In the genomic region with DNA sequence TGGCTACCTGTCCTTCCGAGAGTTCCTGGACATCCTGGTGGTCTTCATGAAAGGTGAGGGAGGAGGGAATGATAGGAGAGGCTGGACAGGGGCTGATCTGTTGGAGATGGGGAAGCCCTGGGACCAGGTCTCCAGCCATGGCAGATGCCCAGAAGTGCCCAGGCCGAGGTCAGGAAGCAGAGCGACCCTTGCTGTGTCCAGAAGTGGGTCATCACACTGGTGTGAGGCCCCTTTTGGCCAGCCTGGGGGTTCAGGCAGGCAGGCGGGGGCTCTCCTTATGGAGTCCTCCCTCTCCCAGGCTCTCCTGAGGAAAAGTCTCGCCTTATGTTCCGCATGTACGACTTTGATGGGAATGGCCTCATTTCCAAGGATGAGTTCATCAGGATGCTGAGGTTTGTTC, we compare ENCODE assay signal across 32 cellular contexts. TPM values are rescaled to one million over a fixed set of nuclear protein-coding genes. Genes with fewer than 3 reads are reported as not detected.
"Had no signal": no experiment of that assay in that cellular context is flagged by ENCODE, and none has a peak within 500 bp of the region (broad histone marks: within the 10 kb centered on the region; RNA-seq: fewer than 3 reads in every experiment).

No MANE protein-coding gene starts in this region.

- H3K4me2 ChIP-seq: SK-N-SH had no signal

- H3K36me3 ChIP-seq: cardiac muscle cell, SJCRH30 had no signal

- H3K4me1 ChIP-seq: SJCRH30 had no signal

- H3K9me3 ChIP-seq: SJCRH30, SK-N-SH had no signal

- DNase-seq: activated CD4-positive, alpha-beta T cell treated with anti-CD3 and anti-CD28 coated beads for 48 hours; activated CD4-positive, alpha-beta T cell treated with anti-CD3 and anti-CD28 coated beads, Interleukin-2, amount 50 U/mL, for 4 hours; activated CD4-positive, CD25-positive, alpha-beta regulatory T cell treated with anti-CD3 and anti-CD28 coated beads, Interleukin-2, amount 50 U/mL, for 72 hours; activated CD8-positive, alpha-beta memory T cell treated with anti-CD3 and anti-CD28 coated beads, Interleukin-2, amount 50 U/mL, for 48 hours; activated CD8-positive, alpha-beta T cell treated with anti-CD3 and anti-CD28 coated beads, Interleukin-2, amount 10 ng/mL, durations not matched to agents 7 days and 5 days; activated effector memory CD4-positive, alpha-beta T cell treated with Interleukin-2 at 50 U/mL for 16 hours; activated naive CD4-positive, alpha-beta T cell; activated naive CD8-positive, alpha-beta T cell treated with anti-CD3 and anti-CD28 coated beads, Interleukin-2, amount 50 U/mL, for 24 hours; activated T-cell treated with anti-CD3 and anti-CD28 coated beads, Interleukin-2, amount 50 U/mL, for 1 hour; amniotic stem cell; KG1; NCI-H1092 treated with DMSO at 0.1 percent for 48 hours; NCI-H1436; NCI-H1694 treated with DMSO at 0.1 percent for 48 hours; NCI-H2029 treated with DMSO at 0.1 percent for 48 hours; NCI-H510A treated with DMSO at 0.1 percent for 48 hours; NCI-H69; NK-92 treated with Interleukin-12 subunit alpha and Interleukin-12 subunit beta, amount 100 ng/mL, for 24 hours; OCI-M1; Right ventricle myocardium superior; RPMI8226; SJCRH30; SK-N-SH; SW 1271 had no signal

- H3K4me3 ChIP-seq: cardiac muscle cell, SJCRH30 had no signal

- H3K27ac ChIP-seq: cardiac muscle cell, SJCRH30 had no signal

- H3K9ac ChIP-seq: SK-N-SH had no signal

RNA-seq across cellular contexts. Expression of a gene that starts 17.8 kb away (rescaled TPM):
- total RNA-seq: activated CD8-positive, alpha-beta T cell treated with anti-CD3 and anti-CD28 coated beads, Interleukin-2, amount 10 ng/mL, durations not matched to agents 7 days and 5 days; M059J; SJCRH30 had no signal
- polyA plus RNA-seq: SK-N-SH had no signal

RNA-seq across cellular contexts. Expression of a gene that starts 17.9 kb away (rescaled TPM):
- total RNA-seq: activated CD8-positive, alpha-beta T cell treated with anti-CD3 and anti-CD28 coated beads, Interleukin-2, amount 10 ng/mL, durations not matched to agents 7 days and 5 days; LHCN-M2; M059J had no signal
- polyA plus RNA-seq: cardiac muscle cell, IgD-negative memory B cell had no signal

RNA-seq across cellular contexts. Expression of a gene that starts 33.5 kb away (rescaled TPM):
- total RNA-seq: activated CD8-positive, alpha-beta T cell treated with anti-CD3 and anti-CD28 coated beads, Interleukin-2, amount 10 ng/mL, durations not matched to agents 7 days and 5 days; activated naive CD4-positive, alpha-beta T cell treated with anti-CD3 and anti-CD28 coated beads, Interleukin-2, amount 50 U/mL, for 72 hours; astrocyte; cardiac muscle cell; LHCN-M2; Right ventricle myocardium superior; SJCRH30; T-helper 1 cell treated with Interleukin-12 subunit alpha and Interleukin-12 subunit beta and Interleukin-4 antibody, amounts not matched to agents 30 ng/mL and 1 ng/mL, for 36 hours; WTC11 had no signal
- polyA plus RNA-seq: cardiac muscle cell, IgD-negative memory B cell, SK-N-SH had no signal

RNA-seq across cellular contexts. Expression of a gene that starts 33.6 kb away (rescaled TPM):
- total RNA-seq: activated CD8-positive, alpha-beta T cell treated with anti-CD3 and anti-CD28 coated beads, Interleukin-2, amount 10 ng/mL, durations not matched to agents 7 days and 5 days; LHCN-M2; M059J; SJCRH30; T-helper 1 cell treated with Interleukin-12 subunit alpha and Interleukin-12 subunit beta and Interleukin-4 antibody, amounts not matched to agents 30 ng/mL and 1 ng/mL, for 36 hours had no signal
- polyA plus RNA-seq: IgD-negative memory B cell, SK-N-SH had no signal
